In the genomic region with DNA sequence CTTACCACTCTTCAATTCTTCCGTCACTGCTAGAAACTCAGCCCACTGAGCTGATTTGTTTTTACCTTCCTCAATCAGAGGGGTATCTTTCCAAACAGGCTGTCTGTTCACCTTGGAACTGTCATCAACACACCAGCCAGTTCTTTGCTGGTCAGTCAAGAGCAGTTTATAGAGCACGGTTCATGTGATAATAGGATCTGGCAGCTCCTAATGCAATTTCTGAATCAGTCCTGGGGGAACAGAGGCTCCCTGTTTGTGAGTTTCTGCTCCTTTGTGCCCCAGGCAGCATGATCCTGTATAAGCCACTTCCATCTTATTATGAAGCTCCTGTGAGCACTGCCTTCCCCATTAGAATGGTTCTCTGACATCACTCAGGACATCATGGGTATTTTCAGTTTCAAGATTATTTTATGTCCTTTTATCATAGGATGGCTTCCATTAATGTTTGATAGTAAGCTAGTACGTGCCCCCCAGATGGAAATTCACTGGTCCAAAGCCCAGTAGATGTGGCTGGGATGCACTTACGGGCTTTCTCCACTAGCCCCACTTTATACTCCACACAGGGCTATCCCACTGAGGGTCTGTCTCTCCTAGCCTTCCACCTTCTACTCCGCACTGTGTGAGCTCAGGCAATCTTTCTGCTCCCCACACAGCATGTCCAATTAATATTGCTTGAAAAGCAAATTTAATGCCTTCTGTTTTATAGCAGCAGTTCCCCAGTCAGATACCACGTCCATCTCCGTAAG, we compare ENCODE assay signal across 11 cellular contexts.
"Had no signal": no experiment of that assay in that cellular context is flagged by ENCODE, and none has a peak within 500 bp of the region (broad histone marks: within the 10 kb centered on the region; RNA-seq: fewer than 3 reads in every experiment).

No MANE protein-coding gene starts in this region.

- H3K9ac ChIP-seq: neural progenitor cell had no signal

- H3K36me3 ChIP-seq: cardiac muscle cell, left ventricle myocardium inferior, neural progenitor cell, ovary, SJSA1, tibial artery had no signal

- H3K4me3 ChIP-seq: cardiac muscle cell, left ventricle myocardium inferior, neural progenitor cell, ovary, SJSA1, tibial artery had no signal

- DNase-seq: activated CD4-positive, alpha-beta memory T cell treated with anti-CD3 and anti-CD28 coated beads, Interleukin-2, amount 10 ng/mL, durations not matched to agents 7 days and 5 days; activated gamma-delta T cell treated with Interleukin-2 at 50 U/mL for 16 hours; left ventricle myocardium inferior; mesendoderm; ovary; stimulated activated CD4-positive, alpha-beta T cell treated with anti-CD3 and anti-CD28 coated beads, Interleukin-4, amount 100 ng/mL, for 1 hour; stimulated activated CD8-positive, alpha-beta memory T cell treated with anti-CD3 and anti-CD28 coated beads, Interleukin-4, amount 100 ng/mL, for 48 hours; tibial artery had no signal

- H3K27me3 ChIP-seq: cardiac muscle cell, neural progenitor cell, ovary, SJSA1, tibial artery had no signal

- H3K4me3 Mint-ChIP-seq: activated CD4-positive, alpha-beta memory T cell treated with anti-CD3 and anti-CD28 coated beads, Interleukin-2, amount 10 ng/mL, durations not matched to agents 7 days and 5 days; neural progenitor cell had no signal

- H3K27ac ChIP-seq: cardiac muscle cell, left ventricle myocardium inferior, neural progenitor cell, ovary, tibial artery had no signal

- H3K27ac Mint-ChIP-seq: neural progenitor cell had no signal

- H2AFZ ChIP-seq: neural progenitor cell had no signal

- H3K36me3 Mint-ChIP-seq: neural progenitor cell had no signal

- H3K4me1 ChIP-seq: neural progenitor cell, tibial artery had no signal

- H3K9me3 Mint-ChIP-seq: neural progenitor cell had no signal

- H3K4me2 ChIP-seq: neural progenitor cell had no signal

- H3K9me3 ChIP-seq: left ventricle myocardium inferior, ovary, SJSA1, tibial artery had no signal
